In genomic region chr15:98647774-98648653, GRCh38 we compare ENCODE assay signal across 8 cellular contexts. TPM values are rescaled to one million over a fixed set of nuclear protein-coding genes. Genes with fewer than 3 reads are reported as not detected.
DNase-seq lines count a peak whose midpoint lies in the region; ATAC-seq and TF ChIP-seq lines count a peak whose summit lies in the region.

Gene IGF1R, plus strand, starts transcription at chr15:98648539. Its CDS starts 1,043 bp downstream, at chr15:98649582.

- H3K36me3 ChIP-seq in NT2/D1 (ENCODE audit: insufficient read depth, insufficient read length, low read length), result no peaks in the 10 kb centered on the region

- peak within 1 kb of the TSS; percentile 90 for H3K4me3 ChIP-seq in NT2/D1 (ENCODE audit: insufficient read length, low read depth)

- CTCF ChIA-PET in activated CD8-positive, alpha-beta memory T cell treated with anti-CD3 and anti-CD28 coated beads, Interleukin-2, amount 10 ng/mL, durations not matched to agents 7 days and 5 days (lab: Charles Lee), result interaction anchor here (0.6 to 3.8 kb wide), 8 partner anchors 9 to 411 kb away, joined by 3 to 27 read pairs (median 5); no protein-coding TSS in a partner anchor

- peak; percentile 96 for DNase-seq in CD1c-positive myeloid dendritic cell (ENCODE audit: extremely low spot score)
- DNase-seq in NT2/D1 (ENCODE audit: low read depth, low spot score), result peak; percentile 82
- peak; percentile 81 for DNase-seq in activated CD8-positive, alpha-beta memory T cell treated with anti-CD3 and anti-CD28 coated beads, Interleukin-2, amount 10 ng/mL, durations not matched to agents 7 days and 5 days
- DNase-seq in endothelial cell (ENCODE audit: low spot score), result peak; percentile 95
- peak; percentile 81 to 96 for DNase-seq in mesothelial cell of epicardium (ENCODE audit: low spot score in 2 of 2, unreplicated experiment in 2 of 2)
- DNase-seq in stimulated activated CD8-positive, alpha-beta memory T cell treated with anti-CD3 and anti-CD28 coated beads, Interleukin-15, amount 100 ng/mL, for 24 hours (ENCODE audit: low read depth), result peak; percentile 72

- H3K9me3 ChIP-seq in NT2/D1 (ENCODE audit: insufficient read depth, low read length), result no peaks in the 10 kb centered on the region

- ATAC-seq in GM19455 (IDR thresholded peaks at IDR 0.05; ENCODE audit: unreplicated experiment) (peak; percentile 72), HG03571 (IDR thresholded peaks at IDR 0.05; ENCODE audit: unreplicated experiment) (peak; percentile 72)
- ATAC-seq in activated CD8-positive, alpha-beta memory T cell treated with anti-CD3 and anti-CD28 coated beads, Interleukin-2, amount 10 ng/mL, durations not matched to agents 7 days and 5 days, result peak; percentile 76

- H3K27ac Mint-ChIP-seq in activated CD8-positive, alpha-beta memory T cell treated with anti-CD3 and anti-CD28 coated beads, Interleukin-2, amount 10 ng/mL, durations not matched to agents 7 days and 5 days, result peak within 1 kb of the TSS; percentile 75
- peak within 1 kb of the TSS; percentile 61 for H3K27ac Mint-ChIP-seq in endothelial cell (ENCODE audit: unreplicated experiment)
- peak within 1 kb of the TSS; percentile 95 for H3K27ac Mint-ChIP-seq in mesothelial cell of epicardium

- peaks cover 19% of the 10 kb centered on the region for H3K27me3 ChIP-seq in NT2/D1 (ENCODE audit: insufficient read depth, insufficient read length)

- peak; percentile 50 for TF ChIP-seq CTCF in endothelial cell (IDR thresholded peaks at IDR 0.05; ENCODE audit: unreplicated experiment)
- peak; percentile 41 for TF ChIP-seq CTCF in mesothelial cell of epicardium (IDR thresholded peaks at IDR 0.05; ENCODE audit: unreplicated experiment)

- peaks cover 24% of the 10 kb centered on the region for H3K4me1 Mint-ChIP-seq in activated CD8-positive, alpha-beta memory T cell treated with anti-CD3 and anti-CD28 coated beads, Interleukin-2, amount 10 ng/mL, durations not matched to agents 7 days and 5 days
- H3K4me1 Mint-ChIP-seq in endothelial cell (ENCODE audit: unreplicated experiment), result peaks cover 24% of the 10 kb centered on the region
- H3K4me1 Mint-ChIP-seq in mesothelial cell of epicardium, result peaks cover 28% of the 10 kb centered on the region

- H3K36me3 Mint-ChIP-seq in activated CD8-positive, alpha-beta memory T cell treated with anti-CD3 and anti-CD28 coated beads, Interleukin-2, amount 10 ng/mL, durations not matched to agents 7 days and 5 days, result peaks cover 2% of the 10 kb centered on the region
- H3K36me3 Mint-ChIP-seq in endothelial cell (ENCODE audit: low read depth, unreplicated experiment) (peaks cover 7% of the 10 kb centered on the region), mesothelial cell of epicardium (no peaks in the 10 kb centered on the region)

- H3K4me1 ChIP-seq in NT2/D1 (ENCODE audit: insufficient read depth, insufficient read length), result peaks cover 2% of the 10 kb centered on the region

- peaks cover 58% of the 10 kb centered on the region for H3K27me3 Mint-ChIP-seq in activated CD8-positive, alpha-beta memory T cell treated with anti-CD3 and anti-CD28 coated beads, Interleukin-2, amount 10 ng/mL, durations not matched to agents 7 days and 5 days
- H3K27me3 Mint-ChIP-seq in endothelial cell (ENCODE audit: unreplicated experiment) (peaks cover 14% of the 10 kb centered on the region), mesothelial cell of epicardium (ENCODE audit: low read depth) (peaks cover 8% of the 10 kb centered on the region)

- H3K4me3 Mint-ChIP-seq in activated CD8-positive, alpha-beta memory T cell treated with anti-CD3 and anti-CD28 coated beads, Interleukin-2, amount 10 ng/mL, durations not matched to agents 7 days and 5 days, result peak within 1 kb of the TSS; percentile 70
- peak within 1 kb of the TSS; percentile 91 for H3K4me3 Mint-ChIP-seq in endothelial cell (ENCODE audit: unreplicated experiment)
- H3K4me3 Mint-ChIP-seq in mesothelial cell of epicardium, result peak within 1 kb of the TSS; percentile 95

- no peaks in the 10 kb centered on the region for H3K9me3 Mint-ChIP-seq in activated CD8-positive, alpha-beta memory T cell treated with anti-CD3 and anti-CD28 coated beads, Interleukin-2, amount 10 ng/mL, durations not matched to agents 7 days and 5 days (ENCODE audit: low read depth)
- H3K9me3 Mint-ChIP-seq in endothelial cell (ENCODE audit: unreplicated experiment), result no peaks in the 10 kb centered on the region
- H3K9me3 Mint-ChIP-seq in mesothelial cell of epicardium, result no peaks in the 10 kb centered on the region

- peak within 1 kb of the TSS; percentile 95 for H3K9ac ChIP-seq in NT2/D1 (ENCODE audit: insufficient read length, low read depth)

RNA-seq across cellular contexts. Expression of gene IGF1R, which starts in this region (rescaled TPM):
- total RNA-seq in activated CD8-positive, alpha-beta memory T cell treated with anti-CD3 and anti-CD28 coated beads, Interleukin-2, amount 10 ng/mL, durations not matched to agents 7 days and 5 days, result 1 to 10 TPM; 6.2 to 7.0 TPM
- total RNA-seq in endothelial cell (ENCODE audit: unreplicated experiment) (131 TPM), mesothelial cell of epicardium (110 to 113 TPM (median 113 TPM) in 3 replicates)

Comparison
In these comparisons a context has a peak if more than half of its experiments do, and no peak if none do; other contexts are left out.
1. Peak in every context shown above with its lines: DNase-seq, ATAC-seq and H3K4me3 ChIP-seq.
2. RNA of gene IGF1R (total RNA-seq): 131 TPM in endothelial cell (single experiment) and 110 to 113 TPM in mesothelial cell of epicardium; 6.2 to 7.0 TPM in activated CD8-positive, alpha-beta memory T cell treated with anti-CD3 and anti-CD28 coated beads, Interleukin-2, amount 10 ng/mL, durations not matched to agents 7 days and 5 days; every median in the first group is over 10 times any median in the second.